1 cellular context compared by ENCODE assay signal in the genomic region with DNA sequence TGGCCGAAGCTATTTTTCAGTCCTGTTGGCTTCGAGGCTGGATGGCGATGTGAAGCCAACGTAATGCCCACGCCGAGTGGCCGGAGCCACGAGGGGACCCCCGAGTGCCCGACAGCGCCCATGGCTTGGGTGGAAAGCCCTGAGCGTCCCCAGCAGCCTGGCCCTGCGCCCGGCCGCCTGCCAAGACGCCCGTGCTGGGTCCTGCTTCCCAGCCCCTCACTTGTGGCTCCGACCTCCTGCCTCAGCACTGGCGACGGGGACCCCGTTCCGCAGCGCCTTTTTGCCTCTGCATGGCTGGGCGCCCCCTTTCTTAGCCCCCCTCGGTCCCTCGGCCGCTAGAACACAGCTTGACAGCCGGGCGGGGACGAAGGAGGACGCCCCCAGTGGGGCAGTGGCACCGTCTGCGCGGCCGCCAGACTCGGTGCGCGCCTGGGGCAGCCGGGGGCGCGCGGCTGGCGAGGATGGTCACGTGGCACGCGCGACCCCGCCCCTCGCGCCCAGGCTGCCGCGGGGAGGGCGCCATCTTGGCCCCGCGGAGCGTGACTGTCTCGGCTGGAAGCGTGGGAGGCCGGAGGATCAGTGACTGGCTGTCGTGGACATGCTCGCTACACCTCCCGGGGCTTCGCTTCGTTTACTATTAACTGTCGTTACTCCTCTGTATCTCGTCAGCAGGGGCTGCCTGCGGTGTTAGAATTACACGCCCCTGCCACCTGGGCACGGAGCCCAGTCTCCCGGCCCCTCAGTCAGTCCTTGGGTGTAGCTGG.
TF ChIP-seq lines count a peak whose summit lies in the region.

No MANE protein-coding gene starts in this region.

TF ChIP-seq in K562, 482 proteins besides CTCF, POLR2A, EP300 and RAD21 (continued from another document and continues in another):
- TF ChIP-seq, protein P1, sequence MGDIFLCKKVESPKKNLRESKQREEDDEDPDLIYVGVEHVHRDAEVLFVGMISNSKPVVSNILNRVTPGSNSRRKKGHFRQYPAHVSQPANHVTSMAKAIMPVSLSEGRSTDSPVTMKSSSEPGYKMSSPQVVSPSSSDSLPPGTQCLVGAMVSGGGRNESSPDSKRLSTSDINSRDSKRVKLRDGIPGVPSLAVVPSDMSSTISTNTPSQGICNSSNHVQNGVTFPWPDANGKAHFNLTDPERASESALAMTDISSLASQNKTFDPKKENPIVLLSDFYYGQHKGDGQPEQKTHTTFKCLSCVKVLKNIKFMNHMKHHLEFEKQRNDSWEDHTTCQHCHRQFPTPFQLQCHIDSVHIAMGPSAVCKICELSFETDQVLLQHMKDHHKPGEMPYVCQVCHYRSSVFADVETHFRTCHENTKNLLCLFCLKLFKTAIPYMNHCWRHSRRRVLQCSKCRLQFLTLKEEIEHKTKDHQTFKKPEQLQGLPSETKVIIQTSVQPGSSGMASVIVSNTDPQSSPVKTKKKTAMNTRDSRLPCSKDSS (IDR thresholded peaks at IDR 0.05; ENCODE audit: low read depth, partially characterized antibody), result no peak
- TF ChIP-seq GATAD2B (IDR thresholded peaks at IDR 0.05; ENCODE audit: borderline replicate concordance), result peak; percentile 91
- TF ChIP-seq, protein P2, sequence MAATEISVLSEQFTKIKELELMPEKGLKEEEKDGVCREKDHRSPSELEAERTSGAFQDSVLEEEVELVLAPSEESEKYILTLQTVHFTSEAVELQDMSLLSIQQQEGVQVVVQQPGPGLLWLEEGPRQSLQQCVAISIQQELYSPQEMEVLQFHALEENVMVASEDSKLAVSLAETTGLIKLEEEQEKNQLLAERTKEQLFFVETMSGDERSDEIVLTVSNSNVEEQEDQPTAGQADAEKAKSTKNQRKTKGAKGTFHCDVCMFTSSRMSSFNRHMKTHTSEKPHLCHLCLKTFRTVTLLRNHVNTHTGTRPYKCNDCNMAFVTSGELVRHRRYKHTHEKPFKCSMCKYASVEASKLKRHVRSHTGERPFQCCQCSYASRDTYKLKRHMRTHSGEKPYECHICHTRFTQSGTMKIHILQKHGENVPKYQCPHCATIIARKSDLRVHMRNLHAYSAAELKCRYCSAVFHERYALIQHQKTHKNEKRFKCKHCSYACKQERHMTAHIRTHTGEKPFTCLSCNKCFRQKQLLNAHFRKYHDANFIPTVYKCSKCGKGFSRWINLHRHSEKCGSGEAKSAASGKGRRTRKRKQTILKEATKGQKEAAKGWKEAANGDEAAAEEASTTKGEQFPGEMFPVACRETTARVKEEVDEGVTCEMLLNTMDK (IDR thresholded peaks at IDR 0.05; ENCODE audit: borderline replicate concordance, insufficient read depth, low read depth, low read length, poor library complexity, severe bottlenecking), result peak; percentile 62
- TF ChIP-seq, protein P3, sequence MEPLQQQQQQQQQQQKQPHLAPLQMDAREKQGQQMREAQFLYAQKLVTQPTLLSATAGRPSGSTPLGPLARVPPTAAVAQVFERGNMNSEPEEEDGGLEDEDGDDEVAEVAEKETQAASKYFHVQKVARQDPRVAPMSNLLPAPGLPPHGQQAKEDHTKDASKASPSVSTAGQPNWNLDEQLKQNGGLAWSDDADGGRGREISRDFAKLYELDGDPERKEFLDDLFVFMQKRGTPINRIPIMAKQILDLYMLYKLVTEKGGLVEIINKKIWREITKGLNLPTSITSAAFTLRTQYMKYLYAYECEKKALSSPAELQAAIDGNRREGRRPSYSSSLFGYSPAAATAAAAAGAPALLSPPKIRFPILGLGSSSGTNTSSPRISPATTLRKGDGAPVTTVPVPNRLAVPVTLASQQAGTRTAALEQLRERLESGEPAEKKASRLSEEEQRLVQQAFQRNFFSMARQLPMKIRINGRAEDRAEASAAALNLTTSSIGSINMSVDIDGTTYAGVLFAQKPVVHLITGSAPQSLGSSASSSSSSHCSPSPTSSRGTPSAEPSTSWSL (CRISPR knock-in tag; IDR thresholded peaks at IDR 0.05; ENCODE audit: borderline replicate concordance), result no peak
- no peak for TF ChIP-seq CSDE1 (IDR thresholded peaks at IDR 0.05)
- 0 out of 2 replicates have a peak, but pooled peaks have one; percentile 27 for TF ChIP-seq SMARCA4 (IDR thresholded peaks at IDR 0.05)
- peak; percentile 46; the same call in 1 of the 2 replicates for TF ChIP-seq THAP12 (CRISPR knock-in tag; IDR thresholded peaks at IDR 0.05)
- TF ChIP-seq GMEB1 (CRISPR knock-in tag; IDR thresholded peaks at IDR 0.05), result peak; percentile 24; the same call in 1 of the 2 replicates
- TF ChIP-seq KAT7 (CRISPR knock-in tag; IDR thresholded peaks at IDR 0.05; ENCODE audit: borderline replicate concordance), result peak; percentile 83
- TF ChIP-seq, protein P4, sequence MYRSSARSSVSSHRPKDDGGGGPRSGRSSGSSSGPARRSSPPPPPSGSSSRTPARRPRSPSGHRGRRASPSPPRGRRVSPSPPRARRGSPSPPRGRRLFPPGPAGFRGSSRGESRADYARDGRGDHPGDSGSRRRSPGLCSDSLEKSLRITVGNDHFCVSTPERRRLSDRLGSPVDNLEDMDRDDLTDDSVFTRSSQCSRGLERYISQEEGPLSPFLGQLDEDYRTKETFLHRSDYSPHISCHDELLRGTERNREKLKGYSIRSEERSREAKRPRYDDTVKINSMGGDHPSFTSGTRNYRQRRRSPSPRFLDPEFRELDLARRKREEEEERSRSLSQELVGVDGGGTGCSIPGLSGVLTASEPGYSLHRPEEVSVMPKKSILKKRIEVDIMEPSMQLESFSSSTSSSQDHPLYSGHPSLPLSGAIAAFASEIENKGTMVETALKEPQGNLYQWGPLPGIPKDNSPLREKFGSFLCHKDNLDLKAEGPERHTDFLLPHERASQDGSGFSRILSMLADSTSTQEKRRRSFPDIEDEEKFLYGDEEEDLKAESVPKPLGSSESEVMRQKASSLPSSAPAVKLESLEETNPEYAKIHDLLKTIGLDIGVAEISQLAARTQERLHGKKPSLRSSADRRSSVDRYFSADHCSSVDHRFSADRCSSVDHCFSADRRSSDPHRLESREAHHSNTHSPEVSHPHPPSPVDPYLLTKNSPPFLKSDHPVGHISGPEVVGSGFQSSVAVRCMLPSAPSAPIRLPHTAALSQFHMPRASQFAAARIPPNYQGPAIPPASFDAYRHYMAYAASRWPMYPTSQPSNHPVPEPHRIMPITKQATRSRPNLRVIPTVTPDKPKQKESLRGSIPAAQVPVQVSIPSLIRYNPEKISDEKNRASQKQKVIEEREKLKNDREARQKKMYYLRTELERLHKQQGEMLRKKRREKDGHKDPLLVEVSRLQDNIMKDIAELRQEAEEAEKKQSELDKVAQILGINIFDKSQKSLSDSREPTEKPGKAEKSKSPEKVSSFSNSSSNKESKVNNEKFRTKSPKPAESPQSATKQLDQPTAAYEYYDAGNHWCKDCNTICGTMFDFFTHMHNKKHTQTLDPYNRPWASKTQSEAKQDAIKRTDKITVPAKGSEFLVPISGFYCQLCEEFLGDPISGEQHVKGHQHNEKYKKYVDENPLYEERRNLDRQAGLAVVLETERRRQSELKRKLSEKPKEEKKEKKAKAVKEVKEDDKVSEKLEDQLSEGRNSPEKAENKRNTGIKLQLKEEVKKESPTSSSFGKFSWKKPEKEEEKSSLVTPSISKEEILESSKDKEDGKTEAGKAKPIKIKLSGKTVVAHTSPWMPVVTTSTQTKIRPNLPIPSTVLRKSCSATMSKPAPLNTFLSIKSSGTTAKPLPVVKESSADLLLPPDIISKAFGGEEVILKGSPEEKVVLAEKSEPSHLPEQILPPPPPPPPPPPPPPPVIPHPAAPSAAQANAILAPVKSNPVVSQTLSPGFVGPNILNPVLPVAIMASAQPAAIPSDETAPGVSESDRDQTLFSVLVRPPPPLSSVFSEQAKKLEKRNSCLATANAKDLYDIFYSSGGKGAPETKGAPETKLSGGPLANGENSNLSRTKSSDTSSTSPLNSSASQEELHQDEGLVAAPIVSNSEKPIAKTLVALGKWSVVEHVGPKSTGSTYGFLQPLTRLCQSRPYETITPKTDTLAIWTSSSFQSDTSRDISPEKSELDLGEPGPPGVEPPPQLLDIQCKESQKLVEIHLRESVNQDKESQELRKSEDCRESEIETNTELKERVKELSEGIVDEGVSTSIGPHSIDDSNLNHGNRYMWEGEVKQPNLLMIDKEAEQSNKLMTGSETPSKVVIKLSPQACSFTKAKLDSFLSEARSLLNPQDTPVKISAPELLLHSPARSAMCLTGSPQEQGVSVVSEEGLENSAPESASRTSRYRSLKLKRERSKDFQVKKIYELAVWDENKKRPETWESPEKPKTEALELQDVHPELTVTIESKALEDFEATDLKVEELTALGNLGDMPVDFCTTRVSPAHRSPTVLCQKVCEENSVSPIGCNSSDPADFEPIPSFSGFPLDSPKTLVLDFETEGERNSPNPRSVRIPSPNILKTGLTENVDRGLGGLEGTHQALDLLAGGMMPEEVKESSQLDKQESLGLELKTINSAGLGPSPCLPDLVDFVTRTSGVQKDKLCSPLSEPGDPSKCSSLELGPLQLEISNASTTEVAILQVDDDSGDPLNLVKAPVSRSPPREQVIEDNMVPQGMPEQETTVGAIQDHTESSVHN (IDR thresholded peaks at IDR 0.05; ENCODE audit: borderline replicate concordance in 1 of 2, low read depth in 1 of 2), result no peak
- TF ChIP-seq NUFIP1 (IDR thresholded peaks at IDR 0.05; ENCODE audit: partially characterized antibody), result no peak
- no peak for TF ChIP-seq ZNF316 (IDR thresholded peaks at IDR 0.05)
- TF ChIP-seq ZNF57 (CRISPR knock-in tag; IDR thresholded peaks at IDR 0.05), result no peak
- peak; percentile 86; the same call in 1 of the 2 replicates for TF ChIP-seq RB1 (IDR thresholded peaks at IDR 0.05; ENCODE audit: low read depth)
- 0 out of 2 replicates have a peak, but pooled peaks have one; percentile 86 for TF ChIP-seq E2F5 (CRISPR knock-in tag; IDR thresholded peaks at IDR 0.05)
- TF ChIP-seq, protein P5, sequence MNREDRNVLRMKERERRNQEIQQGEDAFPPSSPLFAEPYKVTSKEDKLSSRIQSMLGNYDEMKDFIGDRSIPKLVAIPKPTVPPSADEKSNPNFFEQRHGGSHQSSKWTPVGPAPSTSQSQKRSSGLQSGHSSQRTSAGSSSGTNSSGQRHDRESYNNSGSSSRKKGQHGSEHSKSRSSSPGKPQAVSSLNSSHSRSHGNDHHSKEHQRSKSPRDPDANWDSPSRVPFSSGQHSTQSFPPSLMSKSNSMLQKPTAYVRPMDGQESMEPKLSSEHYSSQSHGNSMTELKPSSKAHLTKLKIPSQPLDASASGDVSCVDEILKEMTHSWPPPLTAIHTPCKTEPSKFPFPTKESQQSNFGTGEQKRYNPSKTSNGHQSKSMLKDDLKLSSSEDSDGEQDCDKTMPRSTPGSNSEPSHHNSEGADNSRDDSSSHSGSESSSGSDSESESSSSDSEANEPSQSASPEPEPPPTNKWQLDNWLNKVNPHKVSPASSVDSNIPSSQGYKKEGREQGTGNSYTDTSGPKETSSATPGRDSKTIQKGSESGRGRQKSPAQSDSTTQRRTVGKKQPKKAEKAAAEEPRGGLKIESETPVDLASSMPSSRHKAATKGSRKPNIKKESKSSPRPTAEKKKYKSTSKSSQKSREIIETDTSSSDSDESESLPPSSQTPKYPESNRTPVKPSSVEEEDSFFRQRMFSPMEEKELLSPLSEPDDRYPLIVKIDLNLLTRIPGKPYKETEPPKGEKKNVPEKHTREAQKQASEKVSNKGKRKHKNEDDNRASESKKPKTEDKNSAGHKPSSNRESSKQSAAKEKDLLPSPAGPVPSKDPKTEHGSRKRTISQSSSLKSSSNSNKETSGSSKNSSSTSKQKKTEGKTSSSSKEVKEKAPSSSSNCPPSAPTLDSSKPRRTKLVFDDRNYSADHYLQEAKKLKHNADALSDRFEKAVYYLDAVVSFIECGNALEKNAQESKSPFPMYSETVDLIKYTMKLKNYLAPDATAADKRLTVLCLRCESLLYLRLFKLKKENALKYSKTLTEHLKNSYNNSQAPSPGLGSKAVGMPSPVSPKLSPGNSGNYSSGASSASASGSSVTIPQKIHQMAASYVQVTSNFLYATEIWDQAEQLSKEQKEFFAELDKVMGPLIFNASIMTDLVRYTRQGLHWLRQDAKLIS (CRISPR knock-in tag; IDR thresholded peaks at IDR 0.05), result no peak
- TF ChIP-seq, protein P6, sequence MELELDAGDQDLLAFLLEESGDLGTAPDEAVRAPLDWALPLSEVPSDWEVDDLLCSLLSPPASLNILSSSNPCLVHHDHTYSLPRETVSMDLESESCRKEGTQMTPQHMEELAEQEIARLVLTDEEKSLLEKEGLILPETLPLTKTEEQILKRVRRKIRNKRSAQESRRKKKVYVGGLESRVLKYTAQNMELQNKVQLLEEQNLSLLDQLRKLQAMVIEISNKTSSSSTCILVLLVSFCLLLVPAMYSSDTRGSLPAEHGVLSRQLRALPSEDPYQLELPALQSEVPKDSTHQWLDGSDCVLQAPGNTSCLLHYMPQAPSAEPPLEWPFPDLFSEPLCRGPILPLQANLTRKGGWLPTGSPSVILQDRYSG (tag; conservative IDR thresholded peaks at IDR 0.05; ENCODE audit: low read depth), result peak; percentile 55
- TF ChIP-seq ZFP30 (CRISPR knock-in tag; IDR thresholded peaks at IDR 0.05; ENCODE audit: borderline replicate concordance), result no peak
- peak; percentile 90 for TF ChIP-seq BHLHE40 (IDR thresholded peaks at IDR 0.05; ENCODE audit: low read length)
- TF ChIP-seq FOXA1 (IDR thresholded peaks at IDR 0.05; ENCODE audit: borderline replicate concordance), result no peak
- TF ChIP-seq L3MBTL2 (IDR thresholded peaks at IDR 0.05), result peak; percentile 98
- TF ChIP-seq KLF13 (tag; IDR thresholded peaks at IDR 0.05; ENCODE audit: borderline replicate concordance, low read depth), result peak; percentile 62; the same call in 1 of the 2 replicates
- peak; percentile 18; the same call in 1 of the 2 replicates for TF ChIP-seq ZNF232 (CRISPR knock-in tag; IDR thresholded peaks at IDR 0.05)
- no peak for TF ChIP-seq HMG20B (CRISPR knock-in tag; IDR thresholded peaks at IDR 0.05)
